In the genomic region with DNA sequence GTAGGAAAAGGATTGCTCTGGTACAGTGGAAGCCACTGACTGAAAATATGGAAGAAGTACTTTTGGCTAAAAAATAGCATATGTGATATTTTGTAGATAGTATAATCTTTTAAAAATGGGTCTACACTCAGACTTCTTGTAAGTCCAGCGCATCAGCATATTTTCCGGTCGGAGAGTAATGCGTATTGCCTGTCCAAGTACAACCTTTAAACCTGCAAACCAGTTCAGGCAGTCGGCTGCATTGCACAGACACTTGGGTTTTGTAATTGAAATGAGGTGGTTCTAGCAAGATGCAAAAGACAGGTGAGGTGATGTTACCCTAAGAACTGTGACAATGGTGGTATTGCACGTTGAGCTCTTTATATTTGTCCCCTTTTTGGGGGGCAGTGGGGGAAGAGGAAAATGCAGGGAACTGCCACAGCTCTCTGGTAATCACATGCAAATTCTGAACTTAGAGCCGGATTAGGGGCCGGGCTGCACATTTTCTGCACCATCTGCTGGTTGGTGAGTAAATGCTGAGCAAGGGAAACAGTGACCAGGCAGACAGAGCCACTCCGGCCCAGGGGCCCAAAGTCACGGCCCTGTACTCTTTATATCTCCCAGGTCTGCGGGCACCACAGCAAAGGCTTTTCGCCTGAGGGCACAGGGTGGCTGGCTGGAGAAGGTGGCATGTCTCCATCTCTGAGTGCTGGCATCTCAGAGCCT, we compare ENCODE assay signal across 9 cellular contexts. TPM values are rescaled to one million over a fixed set of nuclear protein-coding genes. Genes with fewer than 3 reads are reported as not detected.
DNase-seq lines count a peak whose midpoint lies in the region; ATAC-seq and TF ChIP-seq lines count a peak whose summit lies in the region.
"Had no signal": no experiment of that assay in that cellular context is flagged by ENCODE, and none has a peak within 500 bp of the region (broad histone marks: within the 10 kb centered on the region; RNA-seq: fewer than 3 reads in every experiment).

No MANE protein-coding gene starts in this region.

- no peaks in the 10 kb centered on the region for H3K27me3 ChIP-seq in PC-3 (ENCODE audit: low read length)
- peaks cover 0 to 12% (median 0%) of the 10 kb centered on the region in 9 donors for H3K27me3 ChIP-seq in heart left ventricle
- no peaks in the 10 kb centered on the region for H3K27me3 ChIP-seq in thyroid gland
- peaks cover 20% of the 10 kb centered on the region for H3K27me3 ChIP-seq in mesendoderm (ENCODE audit: insufficient read depth, low read length, poor library complexity)
- H3K27me3 ChIP-seq: uterus had no signal

- no peaks in the 10 kb centered on the region for H3K9me2 ChIP-seq in PC-3 (replicated peaks; ENCODE audit: low read length)

- H3K4ac ChIP-seq in mesendoderm (ENCODE audit: low read depth, low read length) = no peak overlapping the region

- no peaks in the 10 kb centered on the region for H3K79me1 ChIP-seq in mesendoderm (ENCODE audit: low read length)

- DNase-seq in activated T-cell treated with anti-CD3 and anti-CD28 coated beads, Interleukin-2, amount 50 U/mL, for 4 hours = no peak
- DNase-seq in activated T-cell treated with anti-CD3 and anti-CD28 coated beads for 4 hours (no peak), PC-3 (no peak), heart left ventricle (peak in 2 of 5 donors; percentile 38 to 70), thyroid gland (peak; percentile 75 to 76), mesendoderm (no peak)
- DNase-seq: uterus had no signal

- CTCF ChIA-PET in PC-3 (lab: Charles Lee) = no interaction called here

- no peak for ATAC-seq in activated T-cell treated with anti-CD3 and anti-CD28 coated beads, Interleukin-2, amount 50 U/mL, for 4 hours
- ATAC-seq in PC-3 = no peak
- ATAC-seq in heart left ventricle = peak; percentile 10 to 50 (median 32)
- ATAC-seq in HG02840 (IDR thresholded peaks at IDR 0.05; ENCODE audit: low FRiP score, unreplicated experiment) = no peak
- no peak for ATAC-seq in HG03342 (IDR thresholded peaks at IDR 0.05; ENCODE audit: unreplicated experiment)

- H3K27ac ChIP-seq in PC-3 (ENCODE audit: low read length) (no peak overlapping the region), heart left ventricle (peak overlapping the region in 9 of 12 donors; percentile 25 to 82 (median 52)), thyroid gland (peak overlapping the region in 1 of 3 donors; percentile 27), mesendoderm (ENCODE audit: low read depth, low read length) (no peak overlapping the region)

- H3K9ac ChIP-seq in PC-3 (ENCODE audit: low read length) (no peak overlapping the region), mesendoderm (ENCODE audit: low read length) (no peak overlapping the region)

- H2AK5ac ChIP-seq in mesendoderm (ENCODE audit: low read length) = no peak overlapping the region

- H4K5ac ChIP-seq in mesendoderm (ENCODE audit: low read length) = no peak overlapping the region

- peaks cover 8% of the 10 kb centered on the region; the same call in 1 of the 2 replicates for H3K4me1 ChIP-seq in PC-3 (ENCODE audit: insufficient read depth, low read length)
- H3K4me1 ChIP-seq in heart left ventricle = peaks cover 0 to 72% (median 36%) of the 10 kb centered on the region in 12 donors
- H3K4me1 ChIP-seq in thyroid gland = peaks cover 28 to 36% of the 10 kb centered on the region in 2 donors
- H3K4me1 ChIP-seq in mesendoderm (ENCODE audit: control insufficient read depth, low read depth, low read length) = no peaks in the 10 kb centered on the region
- H3K4me1 ChIP-seq: uterus had no signal

- no peaks in the 10 kb centered on the region for H3F3A ChIP-seq in PC-3 (ENCODE audit: low read length, unreplicated experiment)

- H2BK5ac ChIP-seq in mesendoderm (ENCODE audit: low read length) = no peak overlapping the region

- H3K79me2 ChIP-seq in PC-3 (ENCODE audit: low read length) (no peaks in the 10 kb centered on the region), mesendoderm (ENCODE audit: control insufficient read depth, insufficient read depth, low read length) (no peaks in the 10 kb centered on the region)

- H4K20me1 ChIP-seq in PC-3 (ENCODE audit: low read length) = no peaks in the 10 kb centered on the region

- no peak overlapping the region for H2BK120ac ChIP-seq in mesendoderm (ENCODE audit: low read depth, low read length)

- peaks cover 22% of the 10 kb centered on the region for H3K27me3 Mint-ChIP-seq in activated T-cell treated with anti-CD3 and anti-CD28 coated beads, Interleukin-2, amount 50 U/mL, for 4 hours (ENCODE audit: low read depth)

- H3K4me3 Mint-ChIP-seq in activated T-cell treated with anti-CD3 and anti-CD28 coated beads, Interleukin-2, amount 50 U/mL, for 4 hours = peak overlapping the region; percentile 21

- H3K9me3 ChIP-seq in PC-3 (ENCODE audit: low read length) (no peaks in the 10 kb centered on the region), heart left ventricle (no peaks in the 10 kb centered on the region), thyroid gland (no peaks in the 10 kb centered on the region)
- H3K9me3 ChIP-seq: uterus had no signal

- H3K56ac ChIP-seq in mesendoderm (ENCODE audit: low read length) = no peak overlapping the region

- H2AFZ ChIP-seq in PC-3 (ENCODE audit: low read length) = no peak overlapping the region

- TF ChIP-seq CTCF in PC-3 (conservative IDR thresholded peaks at IDR 0.05; ENCODE audit: low read depth, low read length) (no peak), heart left ventricle (IDR thresholded peaks at IDR 0.05) (no peak), thyroid gland (IDR thresholded peaks at IDR 0.05) (no peak)

- H3K4me2 ChIP-seq in PC-3 (ENCODE audit: low read length) (peak overlapping the region; percentile 80), mesendoderm (ENCODE audit: low read length) (no peak overlapping the region)

- no peak overlapping the region for H3K18ac ChIP-seq in mesendoderm (ENCODE audit: low read length)

- WGBS in heart left ventricle, 4 donors = 58 to 67% (median 62%) methylated on average over 11 to 12 of the region's 12 CpGs
- 43 to 46% methylated on average over 12 of the region's 12 CpGs for WGBS in thyroid gland, 2 donors
- WGBS in mesendoderm (ENCODE audit: extremely low coverage, insufficient coverage, low lambda C conversion rate) = no CpG with 5 or more reads among the region's 12 CpGs

- H3K36me3 ChIP-seq in PC-3 (ENCODE audit: low read depth, low read length) (no peaks in the 10 kb centered on the region), heart left ventricle (peaks cover 0 to 11% (median 0%) of the 10 kb centered on the region in 9 donors), thyroid gland (no peaks in the 10 kb centered on the region), mesendoderm (ENCODE audit: control insufficient read depth, insufficient read depth, low read length) (no peaks in the 10 kb centered on the region)
- H3K36me3 ChIP-seq: uterus had no signal

- no peak overlapping the region for H4K8ac ChIP-seq in mesendoderm (ENCODE audit: low read depth, low read length)

- H3K23ac ChIP-seq in mesendoderm (ENCODE audit: low read length) = no peak overlapping the region

- no TSS peak for BruUV-seq in PC-3 (replicated peaks; lab: Mats Ljungman, UMichigan)

- POLR2A ChIA-PET in PC-3 (lab: Charles Lee; ENCODE audit: unreplicated experiment) = no interaction called here

- H2BK15ac ChIP-seq in mesendoderm (replicated peaks; ENCODE audit: low read depth) = no peak overlapping the region

- H3K4me3 ChIP-seq in PC-3 (ENCODE audit: low read length) = peak overlapping the region; percentile 12; the same call in 1 of the 2 replicates
- peak overlapping the region in 7 of 12 donors; percentile 75 to 98 (median 85) for H3K4me3 ChIP-seq in heart left ventricle
- no peak overlapping the region for H3K4me3 ChIP-seq in thyroid gland (replicated peaks in 1 of 3)
- H3K4me3 ChIP-seq in mesendoderm (ENCODE audit: low read length) = no peak overlapping the region

- TF ChIP-seq POLR2A in heart left ventricle (IDR thresholded peaks at IDR 0.05) = no peak
- no peak for TF ChIP-seq POLR2A in thyroid gland (IDR thresholded peaks at IDR 0.05)

- peaks cover 34% of the 10 kb centered on the region for H3K4me1 Mint-ChIP-seq in activated T-cell treated with anti-CD3 and anti-CD28 coated beads, Interleukin-2, amount 50 U/mL, for 4 hours (ENCODE audit: low read depth)

- peaks cover 2% of the 10 kb centered on the region for H3K36me3 Mint-ChIP-seq in activated T-cell treated with anti-CD3 and anti-CD28 coated beads, Interleukin-2, amount 50 U/mL, for 4 hours (ENCODE audit: insufficient read depth)

- intact Hi-C loops in PC-3 (cut with micrococcal nuclease) (no loop called here), heart left ventricle (cut with DNase I) (loop anchor here in 2 of 10 donors (5.0 to 10.0 kb wide), 2 partner anchors 138 to 140 kb away; a partner anchor contains a TSS), thyroid gland (cut with DNase I) (no loop called here)

- H3K9me3 Mint-ChIP-seq in activated T-cell treated with anti-CD3 and anti-CD28 coated beads, Interleukin-2, amount 50 U/mL, for 4 hours = no peaks in the 10 kb centered on the region

RNA-seq across cellular contexts. Expression of a gene that starts 2.3 kb away (rescaled TPM):
- 1 to 10 TPM; 5.0 to 6.0 (median 5.6) TPM for total RNA-seq in activated T-cell treated with anti-CD3 and anti-CD28 coated beads, Interleukin-2, amount 50 U/mL, for 4 hours
- total RNA-seq in PC-3 (2014; rRNA removed) (0.69 and 2.3 TPM in 2 replicates), heart left ventricle (10 to 100 TPM; 27.7 to 49.8 (median 48.4) TPM), thyroid gland (10 to 100 TPM; 15.1 to 30.0 (median 15.6) TPM)
- polyA plus RNA-seq in heart left ventricle = 10 to 100 TPM; 14.9 to 37.4 TPM
- 1.9 TPM for polyA plus RNA-seq in mesendoderm (2013, experiment 1 of 2)
- polyA plus RNA-seq in mesendoderm (2013, experiment 2 of 2) = 2.0 TPM

Comparison
In these comparisons a context has a peak if more than half of its experiments do, and no peak if none do; other contexts are left out.
1. ATAC-seq: peak in heart left ventricle (4 of 4); none in activated T-cell treated with anti-CD3 and anti-CD28 coated beads, Interleukin-2, amount 50 U/mL, for 4 hours (0 of 2), PC-3 (single experiment), HG02840 (single experiment) and HG03342 (single experiment).
2. DNase-seq: peak in thyroid gland (2 of 2); none in activated T-cell treated with anti-CD3 and anti-CD28 coated beads, Interleukin-2, amount 50 U/mL, for 4 hours (single experiment), activated T-cell treated with anti-CD3 and anti-CD28 coated beads for 4 hours (single experiment), PC-3 (single experiment) and mesendoderm (single experiment).
3. H3K27ac ChIP-seq: peak in heart left ventricle (9 of 12); none in PC-3 (single experiment) and mesendoderm (single experiment).
4. H3K4me3 ChIP-seq: peak in PC-3 (single experiment) and heart left ventricle (7 of 12); none in thyroid gland (0 of 3) and mesendoderm (single experiment).